ENCODE assay signal across 26 cellular contexts in genomic region chr6:35357671-35358070, GRCh38.
"Had no signal": no experiment of that assay in that cellular context is flagged by ENCODE, and none has a peak within 500 bp of the region (broad histone marks: within the 10 kb centered on the region; RNA-seq: fewer than 3 reads in every experiment).

No MANE protein-coding gene starts in this region.

- H3K27ac ChIP-seq: coronary artery, esophagus squamous epithelium, gastroesophageal sphincter, lower lobe of right lung, ovary, prostate gland, right lobe of liver, upper lobe of left lung, VCaP had no signal

- DNase-seq: activated CD4-positive, alpha-beta T cell treated with anti-CD3 and anti-CD28 coated beads, Interleukin-2, amount 10 ng/mL, durations not matched to agents 7 days and 5 days; activated CD4-positive, CD25-positive, alpha-beta regulatory T cell treated with anti-CD3 and anti-CD28 coated beads, Interleukin-2, amount 50 U/mL, for 72 hours; activated CD8-positive, alpha-beta T cell treated with anti-CD3 and anti-CD28 coated beads for 36 hours; activated naive CD4-positive, alpha-beta T cell treated with Interleukin-2 at 50 U/mL for 16 hours; activated naive CD8-positive, alpha-beta T cell treated with anti-CD3 and anti-CD28 coated beads for 36 hours; cerebellar nuclear complex; esophagus squamous epithelium; head of caudate nucleus; lower lobe of right lung; mesendoderm; naive thymus-derived CD4-positive, alpha-beta T cell; right lobe of liver; SK-N-SH; small intestine; stimulated activated CD4-positive, alpha-beta T cell treated with anti-CD3 and anti-CD28 coated beads, Interleukin-2, amount 100 ng/mL, for 24 hours; upper lobe of left lung had no signal

- H3K27me3 Mint-ChIP-seq: activated CD4-positive, alpha-beta T cell treated with anti-CD3 and anti-CD28 coated beads, Interleukin-2, amount 10 ng/mL, durations not matched to agents 7 days and 5 days; activated CD8-positive, alpha-beta T cell treated with anti-CD3 and anti-CD28 coated beads for 36 hours; activated naive CD8-positive, alpha-beta T cell treated with anti-CD3 and anti-CD28 coated beads for 36 hours; naive thymus-derived CD4-positive, alpha-beta T cell; stimulated activated memory B cell treated with anti-CD40 and anti-IgM and Interleukin-4, amounts not matched to agents 10 μg/mL and 1 μg/mL and 100 μg/mL, for 72 hours had no signal

- ATAC-seq: activated CD8-positive, alpha-beta T cell treated with anti-CD3 and anti-CD28 coated beads for 36 hours; gastroesophageal sphincter; left lobe of liver; lower lobe of right lung; naive thymus-derived CD4-positive, alpha-beta T cell; right lobe of liver; stimulated activated memory B cell treated with anti-CD40 and anti-IgM and Interleukin-4, amounts not matched to agents 10 μg/mL and 1 μg/mL and 100 μg/mL, for 72 hours had no signal

- H3K9me3 ChIP-seq: esophagus squamous epithelium, gastroesophageal sphincter, lower lobe of right lung, ovary, prostate gland, right lobe of liver, SK-N-SH, thoracic aorta, upper lobe of left lung had no signal

- H3K4me1 ChIP-seq: prostate gland had no signal

- H3K27ac Mint-ChIP-seq: activated CD4-positive, alpha-beta T cell treated with anti-CD3 and anti-CD28 coated beads, Interleukin-2, amount 10 ng/mL, durations not matched to agents 7 days and 5 days; activated CD8-positive, alpha-beta T cell treated with anti-CD3 and anti-CD28 coated beads for 36 hours; activated naive CD8-positive, alpha-beta T cell treated with anti-CD3 and anti-CD28 coated beads for 36 hours; stimulated activated memory B cell treated with anti-CD40 and anti-IgM and Interleukin-4, amounts not matched to agents 10 μg/mL and 1 μg/mL and 100 μg/mL, for 72 hours; T-helper 2 cell treated with Interferon-gamma antibody and Interleukin-4, amounts not matched to agents 5 μg/mL and 100 μg/mL, for 36 hours had no signal

- H3K4me2 ChIP-seq: SK-N-SH had no signal

- H3K4me3 ChIP-seq: coronary artery, esophagus squamous epithelium, gastroesophageal sphincter, lower lobe of right lung, ovary, prostate gland, right lobe of liver, thoracic aorta, upper lobe of left lung had no signal

- H3K27me3 ChIP-seq: esophagus squamous epithelium, gastroesophageal sphincter, ovary, right lobe of liver, upper lobe of left lung had no signal

- H3K4me3 Mint-ChIP-seq: activated CD4-positive, alpha-beta T cell treated with anti-CD3 and anti-CD28 coated beads, Interleukin-2, amount 10 ng/mL, durations not matched to agents 7 days and 5 days; activated CD8-positive, alpha-beta T cell treated with anti-CD3 and anti-CD28 coated beads for 36 hours; activated naive CD8-positive, alpha-beta T cell treated with anti-CD3 and anti-CD28 coated beads for 36 hours; stimulated activated memory B cell treated with anti-CD40 and anti-IgM and Interleukin-4, amounts not matched to agents 10 μg/mL and 1 μg/mL and 100 μg/mL, for 72 hours; T-helper 2 cell treated with Interferon-gamma antibody and Interleukin-4, amounts not matched to agents 5 μg/mL and 100 μg/mL, for 36 hours had no signal

- H3K9ac ChIP-seq: SK-N-SH had no signal

- H3K9me3 Mint-ChIP-seq: activated CD4-positive, alpha-beta T cell treated with anti-CD3 and anti-CD28 coated beads, Interleukin-2, amount 10 ng/mL, durations not matched to agents 7 days and 5 days; activated CD8-positive, alpha-beta T cell treated with anti-CD3 and anti-CD28 coated beads for 36 hours; activated naive CD8-positive, alpha-beta T cell treated with anti-CD3 and anti-CD28 coated beads for 36 hours; activated T-helper 2 cell treated with anti-CD3 and anti-CD28 coated beads, Interferon-gamma antibody, Interleukin-2, Interleukin-4, amounts not matched to agents 10 μg/mL and 5 μg/mL and 100 μg/mL, durations not matched to agents 14 hours and 24 hours and 36 hours; naive thymus-derived CD4-positive, alpha-beta T cell; stimulated activated memory B cell treated with anti-CD40 and anti-IgM and Interleukin-4, amounts not matched to agents 10 μg/mL and 1 μg/mL and 100 μg/mL, for 72 hours; T-helper 2 cell treated with Interferon-gamma antibody and Interleukin-4, amounts not matched to agents 5 μg/mL and 100 μg/mL, for 36 hours had no signal

- H3K36me3 ChIP-seq: ovary, prostate gland had no signal
